In the genomic region with DNA sequence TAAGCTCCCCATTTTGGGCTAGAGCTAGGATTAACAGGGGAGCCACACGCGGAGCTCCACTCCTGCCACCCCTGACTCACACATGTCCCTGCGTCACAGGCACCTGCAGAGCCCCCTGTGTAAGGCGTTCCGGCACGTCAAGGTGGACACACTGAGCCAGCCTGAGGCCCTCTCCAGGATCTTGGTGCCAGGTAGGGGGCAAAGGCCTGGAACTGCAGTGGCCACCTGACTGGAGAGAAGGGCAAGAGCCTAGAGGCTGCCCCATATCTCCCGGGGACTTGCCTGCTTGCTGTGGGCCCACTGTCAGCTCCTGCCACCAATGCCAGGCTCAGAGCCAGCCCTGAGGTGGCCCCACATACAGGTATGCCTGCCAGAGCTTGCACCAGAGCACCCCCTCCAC, we compare ENCODE assay signal across 37 cellular contexts. TPM values are rescaled to one million over a fixed set of nuclear protein-coding genes. Genes with fewer than 3 reads are reported as not detected.
"Had no signal": no experiment of that assay in that cellular context is flagged by ENCODE, and none has a peak within 500 bp of the region (broad histone marks: within the 10 kb centered on the region; RNA-seq: fewer than 3 reads in every experiment).

No MANE protein-coding gene starts in this region.

- H3K27me3 ChIP-seq: adrenal gland, body of pancreas had no signal

- ATAC-seq: activated CD8-positive, alpha-beta T cell treated with anti-CD3 and anti-CD28 coated beads for 36 hours; activated naive CD4-positive, alpha-beta T cell treated with anti-CD3 and anti-CD28 coated beads, Interleukin-2, amount 50 U/mL, for 72 hours; activated T-cell treated with anti-CD3 and anti-CD28 coated beads, Interleukin-2, amount 50 U/mL, for 4 hours; activated T-cell treated with anti-CD3 and anti-CD28 coated beads, Interleukin-2, amount 50 U/mL, for 72 hours; activated T-helper 17 cell treated with anti-CD3 and anti-CD28 coated beads, Interleukin-2, amount 50 U/mL, for 72 hours; body of pancreas had no signal

- H3K4me1 ChIP-seq: adrenal gland, body of pancreas, breast epithelium had no signal

- DNase-seq: activated B cell treated with CpG ODN at 0.5 μM for 24 hours; activated CD4-positive, alpha-beta memory T cell treated with anti-CD3 and anti-CD28 coated beads for 36 hours; activated CD4-positive, alpha-beta T cell treated with anti-CD3 and anti-CD28 coated beads for 4 hours; activated CD4-positive, alpha-beta T cell treated with anti-CD3 and anti-CD28 coated beads, Interleukin-2, amount 10 ng/mL, durations not matched to agents 24 days and 14 days; activated CD4-positive, alpha-beta T cell treated with anti-CD3 and anti-CD28 coated beads, Interleukin-2, amount 50 U/mL, for 1 hour; activated CD4-positive, alpha-beta T cell treated with anti-CD3 and anti-CD28 coated beads, Interleukin-2, amount 50 U/mL, for 4 hours; activated CD4-positive, CD25-positive, alpha-beta regulatory T cell treated with anti-CD3 and anti-CD28 coated beads, Interleukin-2, amount 50 U/mL, for 72 hours; activated CD8-positive, alpha-beta memory T cell treated with anti-CD3 and anti-CD28 coated beads, Interleukin-2, amount 50 U/mL, for 4 hours; activated CD8-positive, alpha-beta T cell treated with anti-CD3 and anti-CD28 coated beads for 36 hours; activated effector memory CD4-positive, alpha-beta T cell treated with anti-CD3 and anti-CD28 coated beads, Interleukin-2, amount 50 U/mL, for 16 hours; activated gamma-delta T cell treated with Interleukin-2 at 50 U/mL for 16 hours; activated naive CD4-positive, alpha-beta T cell; activated naive CD4-positive, alpha-beta T cell treated with anti-CD3 and anti-CD28 coated beads for 36 hours; activated naive CD4-positive, alpha-beta T cell treated with anti-CD3 and anti-CD28 coated beads, Interleukin-2, amount 50 U/mL, for 16 hours; activated naive CD8-positive, alpha-beta T cell treated with anti-CD3 and anti-CD28 coated beads for 36 hours; activated T-cell treated with anti-CD3 and anti-CD28 coated beads for 4 hours; activated T-cell treated with anti-CD3 and anti-CD28 coated beads, Interleukin-2, amount 50 U/mL, for 1 hour; activated T-cell treated with anti-CD3 and anti-CD28 coated beads, Interleukin-2, amount 50 U/mL, for 4 hours; activated T-cell treated with anti-CD3 and anti-CD28 coated beads, Interleukin-2, amount 50 U/mL, for 72 hours; adrenal gland; amniotic stem cell; aorta; body of pancreas; brain microvascular endothelial cell; central memory CD4-positive, alpha-beta T cell; T-helper 1 cell; T-helper 2 cell; T-helper 9 cell had no signal

- H3K9me3 ChIP-seq: adrenal gland, body of pancreas, breast epithelium had no signal

- H3K4me3 ChIP-seq: adrenal gland, body of pancreas, breast epithelium had no signal

- H3K27ac ChIP-seq: adrenal gland, body of pancreas, brain microvascular endothelial cell, breast epithelium, VCaP had no signal

- H3K36me3 ChIP-seq: adrenal gland, brain microvascular endothelial cell, breast epithelium had no signal

RNA-seq across cellular contexts. Expression of a gene that starts 33.7 kb away (rescaled TPM):
- total RNA-seq: activated B cell treated with CpG ODN at 0.5 μM for 24 hours; activated CD4-positive, alpha-beta memory T cell treated with anti-CD3 and anti-CD28 coated beads for 36 hours; activated CD4-positive, alpha-beta T cell treated with anti-CD3 and anti-CD28 coated beads, Interleukin-2, amount 10 ng/mL, durations not matched to agents 24 days and 14 days; activated CD8-positive, alpha-beta memory T cell treated with anti-CD3 and anti-CD28 coated beads for 36 hours; activated CD8-positive, alpha-beta T cell treated with anti-CD3 and anti-CD28 coated beads for 36 hours; activated naive CD4-positive, alpha-beta T cell treated with anti-CD3 and anti-CD28 coated beads for 36 hours; activated naive CD4-positive, alpha-beta T cell treated with anti-CD3 and anti-CD28 coated beads, Interleukin-2, amount 50 U/mL, for 72 hours; activated naive CD8-positive, alpha-beta T cell treated with anti-CD3 and anti-CD28 coated beads for 36 hours; activated T-cell treated with anti-CD3 and anti-CD28 coated beads, Interleukin-2, amount 50 U/mL, for 4 hours; activated T-helper 1 cell treated with anti-CD3 and anti-CD28 coated beads, Interleukin-12 subunit alpha, Interleukin-12 subunit beta, Interleukin-2, Interleukin-4 antibody, amounts not matched to agents 30 ng/mL and 10 ng/mL and 1 ng/mL, durations not matched to agents 14 hours and 24 hours and 36 hours; activated T-helper 17 cell treated with anti-CD3 and anti-CD28 coated beads, Interleukin-2, amount 50 U/mL, for 72 hours had no signal
- polyA plus RNA-seq: aorta had no signal

RNA-seq across cellular contexts. Expression of a gene that starts 40.9 kb away (rescaled TPM):
- total RNA-seq: activated B cell treated with CpG ODN at 0.5 μM for 24 hours; activated CD4-positive, alpha-beta memory T cell treated with anti-CD3 and anti-CD28 coated beads for 36 hours; activated CD4-positive, alpha-beta T cell treated with anti-CD3 and anti-CD28 coated beads, Interleukin-2, amount 10 ng/mL, durations not matched to agents 24 days and 14 days; activated CD8-positive, alpha-beta memory T cell treated with anti-CD3 and anti-CD28 coated beads for 36 hours; activated CD8-positive, alpha-beta T cell treated with anti-CD3 and anti-CD28 coated beads for 36 hours; activated naive CD4-positive, alpha-beta T cell treated with anti-CD3 and anti-CD28 coated beads for 36 hours; activated naive CD4-positive, alpha-beta T cell treated with anti-CD3 and anti-CD28 coated beads, Interleukin-2, amount 50 U/mL, for 72 hours; activated naive CD8-positive, alpha-beta T cell treated with anti-CD3 and anti-CD28 coated beads for 36 hours; activated T-cell treated with anti-CD3 and anti-CD28 coated beads, Interleukin-2, amount 50 U/mL, for 4 hours; activated T-cell treated with anti-CD3 and anti-CD28 coated beads, Interleukin-2, amount 50 U/mL, for 72 hours; activated T-helper 1 cell treated with anti-CD3 and anti-CD28 coated beads, Interleukin-12 subunit alpha, Interleukin-12 subunit beta, Interleukin-2, Interleukin-4 antibody, amounts not matched to agents 30 ng/mL and 10 ng/mL and 1 ng/mL, durations not matched to agents 14 hours and 24 hours and 36 hours; activated T-helper 17 cell treated with anti-CD3 and anti-CD28 coated beads, Interleukin-2, amount 50 U/mL, for 72 hours; aorta; astrocyte; body of pancreas; breast epithelium; cardiac septum had no signal
- polyA plus RNA-seq: aorta had no signal

RNA-seq across cellular contexts. Expression of a gene that starts 48.7 kb away (rescaled TPM):
- total RNA-seq: cerebellum had no signal
